In genomic region chr11:67303132-67303988, GRCh38 we compare ENCODE assay signal across 1 cellular context.
TF ChIP-seq lines count a peak whose summit lies in the region.

Gene SSH3, plus strand, starts transcription at chr11:67303530. Its CDS starts 96 bp downstream, at chr11:67303626.

TF ChIP-seq in K562, 482 proteins besides CTCF, POLR2A, EP300 and RAD21 (continued from another document):
- TF ChIP-seq PKNOX1 (IDR thresholded peaks at IDR 0.05) (no peak), RBFOX2 (IDR thresholded peaks at IDR 0.05; ENCODE audit: low read depth, low read length) (peak; percentile 51; the same call in 1 of the 2 replicates), MYNN (IDR thresholded peaks at IDR 0.05) (no peak), MYNN (CRISPR knock-in tag; IDR thresholded peaks at IDR 0.05) (no peak), ETS2 (tag; IDR thresholded peaks at IDR 0.05; ENCODE audit: borderline replicate concordance, poor library complexity, severe bottlenecking) (no peak), ZBTB33 (CRISPR knock-in tag; IDR thresholded peaks at IDR 0.05) (peak; percentile 9), PCBP1 (IDR thresholded peaks at IDR 0.05; ENCODE audit: low read depth, low read length, poor library complexity, severe bottlenecking) (peak; percentile 39), TEAD1 (CRISPR knock-in tag; IDR thresholded peaks at IDR 0.05) (no peak), ZNF175 (CRISPR knock-in tag; IDR thresholded peaks at IDR 0.05; ENCODE audit: low read depth) (no peak), TBL1XR1 (IDR thresholded peaks at IDR 0.05; ENCODE audit: low read length in 2 of 2) (no peak), POLR2G (IDR thresholded peaks at IDR 0.05; ENCODE audit: low read depth, low read length) (peak; percentile 49), SP2 (IDR thresholded peaks at IDR 0.05; ENCODE audit: extremely low read depth, low read depth, low read length, poor library complexity, severe bottlenecking) (no peak), DMBX1 (CRISPR knock-in tag; IDR thresholded peaks at IDR 0.05; ENCODE audit: borderline replicate concordance) (no peak), MGA (IDR thresholded peaks at IDR 0.05) (no peak), ZKSCAN3 (CRISPR knock-in tag; IDR thresholded peaks at IDR 0.05) (no peak), HNRNPL (IDR thresholded peaks at IDR 0.05; ENCODE audit: low read depth, low read length) (peak; percentile 88), ZNF318 (IDR thresholded peaks at IDR 0.05; ENCODE audit: borderline replicate concordance in 1 of 2, low read depth in 1 of 2) (no peak)
